Comparison of ENCODE assay signal across 14 cellular contexts in genomic region chr3:119647843-119648575, GRCh38. TPM values are rescaled to one million over a fixed set of nuclear protein-coding genes. Genes with fewer than 3 reads are reported as not detected.
DNase-seq lines count a peak whose midpoint lies in the region; ATAC-seq and TF ChIP-seq lines count a peak whose summit lies in the region.
"Had no signal": no experiment of that assay in that cellular context is flagged by ENCODE, and none has a peak within 500 bp of the region (broad histone marks: within the 10 kb centered on the region; RNA-seq: fewer than 3 reads in every experiment).

No MANE protein-coding gene starts in this region.

- intact Hi-C loops in lower lobe of right lung (cut with DNase I) = no loop called here

- peaks cover 26% of the 10 kb centered on the region for H3K4me1 ChIP-seq in lower lobe of right lung
- peaks cover 57 to 77% (median 70%) of the 10 kb centered on the region in 3 donors for H3K4me1 ChIP-seq in skeletal muscle tissue (ENCODE audit: control insufficient read depth in 3 of 3, insufficient read depth in 3 of 3, low read length in 3 of 3)

- H3K9ac ChIP-seq in skeletal muscle tissue (ENCODE audit: low read depth in 1 of 3, low read length in 3 of 3) = peak overlapping the region; percentile 6 to 71 (median 62)

- TF ChIP-seq POLR2A in GM18505 (IDR thresholded peaks at IDR 0.05; ENCODE audit: borderline replicate concordance, extremely low read depth, insufficient read depth, insufficient read length) = no peak

- H3K4me3 ChIP-seq in lower lobe of right lung (no peak overlapping the region), skeletal muscle tissue (ENCODE audit: low read length in 3 of 3) (peak overlapping the region in 1 of 3 donors; percentile 14)
- H3K4me3 ChIP-seq: MG63 had no signal

- H3K27ac ChIP-seq in cingulate gyrus (ENCODE audit: low read depth, low read length) (peak overlapping the region; percentile 35), lower lobe of right lung (peak overlapping the region; percentile 84), skeletal muscle tissue (ENCODE audit: low read depth, low read length) (peak overlapping the region; percentile 95)

- no peak for ATAC-seq in lower lobe of right lung
- no peak for ATAC-seq in GM18505 (IDR thresholded peaks at IDR 0.05; ENCODE audit: unreplicated experiment)
- no peak for ATAC-seq in GM18502 (IDR thresholded peaks at IDR 0.05; ENCODE audit: poor library complexity, unreplicated experiment)
- ATAC-seq: T-cell had no signal

- H3K9me3 ChIP-seq in lower lobe of right lung (no peaks in the 10 kb centered on the region), skeletal muscle tissue (ENCODE audit: control insufficient read depth in 3 of 3, low read length in 3 of 3) (no peaks in the 10 kb centered on the region)
- H3K9me3 ChIP-seq: MG63 had no signal

- H3K27me3 ChIP-seq in lower lobe of right lung (ENCODE audit: low read depth) = no peaks in the 10 kb centered on the region
- no peaks in the 10 kb centered on the region for H3K27me3 ChIP-seq in skeletal muscle tissue (ENCODE audit: control insufficient read depth in 3 of 3, insufficient read depth in 3 of 3, low read length in 3 of 3)
- H3K27me3 ChIP-seq: MG63 had no signal

- DNase-seq in AG20443 (ENCODE audit: low spot score) (peak; percentile 46), lower lobe of right lung (no peak), SHP77 (lab: John Stamatoyannopoulos, UW) (no peak)
- DNase-seq in activated CD4-positive, alpha-beta T cell treated with anti-CD3 and anti-CD28 coated beads for 1 hour = no peak
- DNase-seq: activated naive CD8-positive, alpha-beta T cell treated with anti-CD3 and anti-CD28 coated beads, Interleukin-2, amount 10 ng/mL, durations not matched to agents 7 days and 5 days; MG63; NCI-H2081; NCI-H748 treated with DMSO at 0.1 percent for 48 hours; T-cell had no signal

- no peak for TF ChIP-seq CTCF in lower lobe of right lung (IDR thresholded peaks at IDR 0.05)

- peaks cover 6% of the 10 kb centered on the region for H3K36me3 ChIP-seq in lower lobe of right lung
- peaks cover 18 to 32% (median 22%) of the 10 kb centered on the region in 3 donors for H3K36me3 ChIP-seq in skeletal muscle tissue (ENCODE audit: control insufficient read depth in 3 of 3, insufficient read depth in 3 of 3, low read length in 3 of 3)
- H3K36me3 ChIP-seq: MG63 had no signal

RNA-seq across cellular contexts. Expression of gene POPDC2, which starts 12.4 kb away (rescaled TPM):
- total RNA-seq in lower lobe of right lung = 1.5 TPM
- 13.6 TPM for total RNA-seq in skeletal muscle tissue

RNA-seq across cellular contexts. Expression of gene COX17, which starts 29.2 kb away (rescaled TPM):
- total RNA-seq in lower lobe of right lung = 54.4 TPM
- total RNA-seq in skeletal muscle tissue = 24.5 TPM

RNA-seq across cellular contexts. Expression of gene PLA1A, which starts 50.3 kb away (rescaled TPM):
- total RNA-seq in lower lobe of right lung = 13.1 TPM
- not detected for total RNA-seq in skeletal muscle tissue
- total RNA-seq: HT-29, T-cell had no signal

RNA-seq across cellular contexts. Expression of gene CFAP91, which starts 54.8 kb away (rescaled TPM):
- total RNA-seq in lower lobe of right lung (9.0 TPM), skeletal muscle tissue (under 0.01 TPM)
- total RNA-seq: HT-29 had no signal

Comparison
In these comparisons a context has a peak if more than half of its experiments do, and no peak if none do; other contexts are left out.
1. H3K27ac ChIP-seq: peak in every context shown above with its lines; median percentile 95 in skeletal muscle tissue; 84 in lower lobe of right lung; 35 in cingulate gyrus.
2. RNA of gene PLA1A, which starts 50.3 kb away (total RNA-seq): 13.1 TPM in lower lobe of right lung (single experiment); not detected in skeletal muscle tissue (single experiment); every median in the first group is over 10 times any median in the second.